Comparison of ENCODE assay signal across 8 cellular contexts in genomic region chr17:75404739-75405364, GRCh38. TPM values are rescaled to one million over a fixed set of nuclear protein-coding genes. Genes with fewer than 3 reads are reported as not detected.
DNase-seq lines count a peak whose midpoint lies in the region; ATAC-seq and TF ChIP-seq lines count a peak whose summit lies in the region.

No MANE protein-coding gene starts in this region.

- H3K4me3 ChIP-seq in astrocyte of the cerebellum (ENCODE audit: low read depth, low read length), result peak overlapping the region; percentile 99
- H3K4me3 ChIP-seq in iPS-18a (ENCODE audit: low read length), result peak overlapping the region; percentile 91
- H3K4me3 ChIP-seq in skeletal muscle satellite cell (ENCODE audit: low read length), result peak overlapping the region; percentile 98

- TF ChIP-seq CTCF in astrocyte of the cerebellum (IDR thresholded peaks at IDR 0.05; ENCODE audit: low read depth, low read length, missing control alignments), result no peak

- in situ Hi-C loops in astrocyte of the cerebellum (cut with HindIII; ENCODE audit: low sequenced_read_pairs), result no loop called here

- peak; percentile 52 for DNase-seq in CD1c-positive myeloid dendritic cell (ENCODE audit: extremely low spot score)
- peak; percentile 31 for DNase-seq in HuH-7.5 (ENCODE audit: low spot score)
- peak; percentile 27 to 75 (median 40) for DNase-seq in T-helper 2 cell
- DNase-seq in astrocyte of the cerebellum (ENCODE audit: low read depth), result no peak
- no peak for DNase-seq in foreskin melanocyte

- no peaks in the 10 kb centered on the region for H3K9me3 ChIP-seq in iPS-18a (ENCODE audit: control insufficient read depth, low read depth, low read length)
- H3K9me3 ChIP-seq in skeletal muscle satellite cell (replicated peaks; ENCODE audit: low read length), result no peaks in the 10 kb centered on the region

- ATAC-seq in GM21447 (IDR thresholded peaks at IDR 0.05; ENCODE audit: unreplicated experiment), result peak; percentile 12

- H3K4me1 ChIP-seq in iPS-18a (ENCODE audit: control insufficient read depth, low read depth, low read length) (peaks cover 6% of the 10 kb centered on the region), skeletal muscle satellite cell (ENCODE audit: control insufficient read depth, insufficient read depth, low read length) (peaks cover 8% of the 10 kb centered on the region)

- peak overlapping the region; percentile 86 for H3K4me2 ChIP-seq in skeletal muscle satellite cell (ENCODE audit: low read length)

- H3K27me3 ChIP-seq in iPS-18a (ENCODE audit: control insufficient read depth, insufficient read depth, low read length), result no peaks in the 10 kb centered on the region
- H3K27me3 ChIP-seq in skeletal muscle satellite cell (ENCODE audit: control insufficient read depth, insufficient read depth, low read length), result no peaks in the 10 kb centered on the region

- H3K36me3 ChIP-seq in iPS-18a (ENCODE audit: control insufficient read depth, low read depth, low read length) (no peaks in the 10 kb centered on the region), skeletal muscle satellite cell (ENCODE audit: insufficient read depth, low read length) (no peaks in the 10 kb centered on the region)

- H3K9ac ChIP-seq in iPS-18a (ENCODE audit: low read length), result peak overlapping the region; percentile 85
- H3K9ac ChIP-seq in skeletal muscle satellite cell (ENCODE audit: low read depth, low read length), result peak overlapping the region; percentile 98

- no peak overlapping the region for H3K27ac ChIP-seq in iPS-18a (ENCODE audit: low read length)

RNA-seq across cellular contexts. Expression of gene GRB2, which starts 0.6 kb away (rescaled TPM):
- 72.1 and 75.8 TPM in 2 replicates for total RNA-seq in skeletal muscle satellite cell (2012; rRNA removed)

RNA-seq across cellular contexts. Expression of gene TMEM94, which starts 51.6 kb away (rescaled TPM):
- total RNA-seq in skeletal muscle satellite cell (2012; rRNA removed), result 10.4 and 14.4 TPM in 2 replicates

Comparison
In these comparisons a context has a peak if more than half of its experiments do, and no peak if none do; other contexts are left out.
1. DNase-seq: peak in CD1c-positive myeloid dendritic cell (single experiment), HuH-7.5 (single experiment) and T-helper 2 cell (5 of 5); none in astrocyte of the cerebellum (single experiment) and foreskin melanocyte (single experiment).
2. Peak in every context shown above with its lines, with median percentiles within 50 percentile points of each other: H3K4me3 ChIP-seq.